In the genomic region with DNA sequence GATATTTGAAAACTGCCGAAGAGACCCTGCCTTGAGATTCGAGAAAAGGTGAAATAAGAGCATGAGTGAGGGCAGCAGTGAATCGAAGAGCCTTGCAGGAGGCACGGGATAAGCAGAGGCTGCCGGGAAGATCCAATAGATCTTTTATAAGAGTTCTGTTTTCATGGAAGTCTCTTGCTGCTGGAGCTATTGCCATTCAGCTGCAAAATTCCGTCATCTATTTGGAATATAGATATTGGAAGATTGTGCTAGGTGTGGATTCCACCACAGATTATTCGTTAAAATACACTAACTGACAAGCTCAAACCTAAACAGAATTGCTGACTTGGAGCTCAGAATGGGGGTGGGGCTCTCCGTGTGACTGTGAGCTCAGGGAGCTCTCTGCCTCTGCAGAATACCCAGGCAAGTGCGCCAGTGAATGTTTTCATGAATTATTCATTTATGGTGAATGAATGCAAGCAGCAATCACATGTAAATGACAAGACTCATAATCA, we compare ENCODE assay signal across 12 cellular contexts.
DNase-seq lines count a peak whose midpoint lies in the region; ATAC-seq and TF ChIP-seq lines count a peak whose summit lies in the region.
"Had no signal": no experiment of that assay in that cellular context is flagged by ENCODE, and none has a peak within 500 bp of the region (broad histone marks: within the 10 kb centered on the region; RNA-seq: fewer than 3 reads in every experiment).

No MANE protein-coding gene starts in this region.

- no peak for ATAC-seq in activated naive CD8-positive, alpha-beta T cell treated with anti-CD3 and anti-CD28 coated beads, Interleukin-2, amount 50 U/mL, for 24 hours

- DNase-seq in Caki2 (ENCODE audit: low read depth), result peak; percentile 81
- peak; percentile 28 for DNase-seq in SW480 (ENCODE audit: low spot score)
- peak; percentile 20 for DNase-seq in iPS-NIHi11 (ENCODE audit: low spot score)
- DNase-seq in retinal pigment epithelial cell (ENCODE audit: low read depth), result no peak
- no peak for DNase-seq in OCI-M2 (lab: John Stamatoyannopoulos, UW; ENCODE audit: unreplicated experiment)
- no peak for DNase-seq in SW 1271 (lab: John Stamatoyannopoulos, UW)
- DNase-seq in activated naive CD8-positive, alpha-beta T cell treated with anti-CD3 and anti-CD28 coated beads, Interleukin-2, amount 50 U/mL, for 24 hours, result no peak
- no peak for DNase-seq in NCI-H510A treated with DMSO at 0.1 percent for 48 hours (lab: John Stamatoyannopoulos, UW)
- DNase-seq: activated naive CD4-positive, alpha-beta T cell treated with anti-CD3 and anti-CD28 coated beads for 36 hours; KBM-7 had no signal

- H3K4me1 Mint-ChIP-seq in activated naive CD8-positive, alpha-beta T cell treated with anti-CD3 and anti-CD28 coated beads, Interleukin-2, amount 50 U/mL, for 24 hours, result no peaks in the 10 kb centered on the region

- TF ChIP-seq CTCF in retinal pigment epithelial cell (conservative IDR thresholded peaks at IDR 0.05; ENCODE audit: low read depth, low read length), result no peak

- H3K4me3 ChIP-seq in retinal pigment epithelial cell (ENCODE audit: low read length), result peak overlapping the region; percentile 32
- H3K4me3 ChIP-seq: mucosa of descending colon had no signal

- peaks cover 2% of the 10 kb centered on the region for H3K27me3 Mint-ChIP-seq in activated naive CD8-positive, alpha-beta T cell treated with anti-CD3 and anti-CD28 coated beads, Interleukin-2, amount 50 U/mL, for 24 hours

- H3K9me3 Mint-ChIP-seq in activated naive CD8-positive, alpha-beta T cell treated with anti-CD3 and anti-CD28 coated beads, Interleukin-2, amount 50 U/mL, for 24 hours, result no peaks in the 10 kb centered on the region
- H3K9me3 Mint-ChIP-seq: activated naive CD4-positive, alpha-beta T cell treated with anti-CD3 and anti-CD28 coated beads for 36 hours; CD14-positive monocyte had no signal

- no peak overlapping the region for H3K4me3 Mint-ChIP-seq in activated naive CD8-positive, alpha-beta T cell treated with anti-CD3 and anti-CD28 coated beads, Interleukin-2, amount 50 U/mL, for 24 hours
- H3K4me3 Mint-ChIP-seq: activated naive CD4-positive, alpha-beta T cell treated with anti-CD3 and anti-CD28 coated beads for 36 hours; CD14-positive monocyte had no signal

- in situ Hi-C loops in Caki2 (cut with HindIII; ENCODE audit: low pct_unique_long_range_greater_than_20kb, low sequenced_read_pairs), result no loop called here

- H3K36me3 Mint-ChIP-seq in activated naive CD8-positive, alpha-beta T cell treated with anti-CD3 and anti-CD28 coated beads, Interleukin-2, amount 50 U/mL, for 24 hours (ENCODE audit: low read depth), result no peaks in the 10 kb centered on the region

- no peak overlapping the region for H3K27ac Mint-ChIP-seq in activated naive CD8-positive, alpha-beta T cell treated with anti-CD3 and anti-CD28 coated beads, Interleukin-2, amount 50 U/mL, for 24 hours
- H3K27ac Mint-ChIP-seq: activated naive CD4-positive, alpha-beta T cell treated with anti-CD3 and anti-CD28 coated beads for 36 hours had no signal

Comparison
In these comparisons a context has a peak if more than half of its experiments do, and no peak if none do; other contexts are left out.
1. DNase-seq: peak in Caki2 (single experiment), SW480 (single experiment) and iPS-NIHi11 (single experiment); none in retinal pigment epithelial cell (single experiment), OCI-M2 (single experiment), SW 1271 (0 of 2), activated naive CD8-positive, alpha-beta T cell treated with anti-CD3 and anti-CD28 coated beads, Interleukin-2, amount 50 U/mL, for 24 hours (single experiment) and NCI-H510A treated with DMSO at 0.1 percent for 48 hours (single experiment).